Comparison of ENCODE assay signal across 17 cellular contexts in the genomic region with DNA sequence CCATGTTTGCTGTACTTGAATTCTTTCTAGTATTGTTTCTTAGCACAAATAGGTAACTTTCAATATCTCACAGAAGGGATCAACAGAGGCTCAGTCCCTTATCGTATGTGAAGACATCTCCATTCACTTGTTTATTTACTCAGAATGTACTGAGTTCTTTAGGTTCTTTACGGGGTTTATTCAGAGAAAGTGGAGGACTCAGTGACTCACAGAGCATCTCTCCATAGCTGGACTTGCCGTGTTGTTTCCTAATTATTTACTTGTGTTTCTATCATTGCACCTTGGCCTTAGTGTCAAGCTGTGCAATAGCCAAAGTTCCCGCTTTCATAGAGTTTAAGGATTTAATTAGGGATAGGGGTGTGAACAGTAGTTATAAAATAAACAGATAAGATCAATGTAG. TPM values are rescaled to one million over a fixed set of nuclear protein-coding genes. Genes with fewer than 3 reads are reported as not detected.
A peak's percentile ranks its signal among the peaks of the same experiment; 100 is the strongest.
DNase-seq lines count a peak whose midpoint lies in the region; ATAC-seq, FAIRE-seq and TF ChIP-seq lines count a peak whose summit lies in the region.
"Had no signal": no experiment of that assay in that cellular context is flagged by ENCODE, and none has a peak within 500 bp of the region (broad histone marks: within the 10 kb centered on the region; RNA-seq: fewer than 3 reads in every experiment).

No MANE protein-coding gene starts in this region.

- intact Hi-C loops in activated CD4-positive, alpha-beta memory T cell treated with anti-CD3 and anti-CD28 coated beads for 36 hours (cut with micrococcal nuclease), result no loop called here

- H3K36me3 Mint-ChIP-seq in stimulated activated naive CD8-positive, alpha-beta T cell treated with anti-CD3 and anti-CD28 coated beads, Interleukin-15, Interleukin-2, amounts not matched to agents 100 ng/mL and 50 ng/mL, for 24 hours (ENCODE audit: low read depth), result peaks cover 4% of the 10 kb centered on the region
- H3K36me3 Mint-ChIP-seq in activated CD4-positive, alpha-beta memory T cell treated with anti-CD3 and anti-CD28 coated beads for 36 hours, result peaks cover 4% of the 10 kb centered on the region

- DNase-seq in stimulated activated naive CD8-positive, alpha-beta T cell treated with anti-CD3 and anti-CD28 coated beads, Interleukin-15, Interleukin-2, amounts not matched to agents 100 U/mL and 50 U/mL, for 24 hours, result no peak
- DNase-seq in activated CD4-positive, alpha-beta memory T cell treated with anti-CD3 and anti-CD28 coated beads for 36 hours, result no peak
- DNase-seq in epithelial cell of esophagus (ENCODE audit: low read depth), result peak; percentile 17
- no peak for DNase-seq in activated CD4-positive, CD25-positive, alpha-beta regulatory T cell treated with anti-CD3 and anti-CD28 coated beads, Interleukin-2, amount 50 U/mL, for 72 hours
- DNase-seq in NCI-H1417 (lab: John Stamatoyannopoulos, UW), result no peak
- DNase-seq in RCC 7860 (ENCODE audit: low spot score), result no peak
- DNase-seq in NCI-H226, result no peak
- DNase-seq: BE2C; cortex of kidney; heart right ventricle; kidney glomerular epithelial cell; NCI-H2107; NCI-H82; stimulated activated naive B cell treated with anti-CD40 and anti-IgM and Interleukin-4, amounts not matched to agents 10 μg/mL and 1 μg/mL and 100 μg/mL, for 72 hours had no signal

- H3K4me3 Mint-ChIP-seq in stimulated activated naive CD8-positive, alpha-beta T cell treated with anti-CD3 and anti-CD28 coated beads, Interleukin-15, Interleukin-2, amounts not matched to agents 100 ng/mL and 50 ng/mL, for 24 hours, result peak overlapping the region; percentile 67
- H3K4me3 Mint-ChIP-seq in activated CD4-positive, alpha-beta memory T cell treated with anti-CD3 and anti-CD28 coated beads for 36 hours, result no peak overlapping the region
- H3K4me3 Mint-ChIP-seq: stimulated activated naive B cell treated with anti-CD40 and anti-IgM and Interleukin-4, amounts not matched to agents 10 μg/mL and 1 μg/mL and 100 μg/mL, for 72 hours had no signal

- no peaks in the 10 kb centered on the region for H3K9me3 Mint-ChIP-seq in stimulated activated naive CD8-positive, alpha-beta T cell treated with anti-CD3 and anti-CD28 coated beads, Interleukin-15, Interleukin-2, amounts not matched to agents 100 ng/mL and 50 ng/mL, for 24 hours
- no peaks in the 10 kb centered on the region for H3K9me3 Mint-ChIP-seq in activated CD4-positive, alpha-beta memory T cell treated with anti-CD3 and anti-CD28 coated beads for 36 hours

- TF ChIP-seq CTCF in epithelial cell of esophagus (IDR thresholded peaks at IDR 0.05; ENCODE audit: insufficient read depth, low read depth, low read length, missing control alignments), result no peak

- H3K27me3 Mint-ChIP-seq in stimulated activated naive CD8-positive, alpha-beta T cell treated with anti-CD3 and anti-CD28 coated beads, Interleukin-15, Interleukin-2, amounts not matched to agents 100 ng/mL and 50 ng/mL, for 24 hours, result no peaks in the 10 kb centered on the region
- H3K27me3 Mint-ChIP-seq in activated CD4-positive, alpha-beta memory T cell treated with anti-CD3 and anti-CD28 coated beads for 36 hours, result no peaks in the 10 kb centered on the region
- H3K27me3 Mint-ChIP-seq: stimulated activated naive B cell treated with anti-CD40 and anti-IgM and Interleukin-4, amounts not matched to agents 10 μg/mL and 1 μg/mL and 100 μg/mL, for 72 hours had no signal

- H3K4me3 ChIP-seq in epithelial cell of esophagus (ENCODE audit: low read length), result no peak overlapping the region
- H3K4me3 ChIP-seq: esophagus muscularis mucosa, heart right ventricle had no signal

- no peak for ATAC-seq in stimulated activated naive CD8-positive, alpha-beta T cell treated with anti-CD3 and anti-CD28 coated beads, Interleukin-15, Interleukin-2, amounts not matched to agents 100 U/mL and 50 U/mL, for 24 hours
- ATAC-seq: heart right ventricle had no signal

- H3K4me1 Mint-ChIP-seq in stimulated activated naive CD8-positive, alpha-beta T cell treated with anti-CD3 and anti-CD28 coated beads, Interleukin-15, Interleukin-2, amounts not matched to agents 100 ng/mL and 50 ng/mL, for 24 hours (ENCODE audit: low read depth), result peaks cover 87% of the 10 kb centered on the region
- H3K4me1 Mint-ChIP-seq in activated CD4-positive, alpha-beta memory T cell treated with anti-CD3 and anti-CD28 coated beads for 36 hours (ENCODE audit: low read depth), result peaks cover 71% of the 10 kb centered on the region

- CTCF ChIA-PET in activated CD4-positive, alpha-beta memory T cell treated with anti-CD3 and anti-CD28 coated beads for 36 hours (lab: Charles Lee), result interaction anchor here (1.1 to 2.3 kb wide), 3 partner anchors 54 to 63 kb away, joined by 4 to 9 read pairs (median 5); no protein-coding TSS in a partner anchor

- FAIRE-seq in RCC 7860 (lab: Jason Lieb, UNC), result no peak
- FAIRE-seq: H1 had no signal

- peak overlapping the region; percentile 89 for H3K27ac Mint-ChIP-seq in stimulated activated naive CD8-positive, alpha-beta T cell treated with anti-CD3 and anti-CD28 coated beads, Interleukin-15, Interleukin-2, amounts not matched to agents 100 ng/mL and 50 ng/mL, for 24 hours
- peak overlapping the region; percentile 35 for H3K27ac Mint-ChIP-seq in activated CD4-positive, alpha-beta memory T cell treated with anti-CD3 and anti-CD28 coated beads for 36 hours
- H3K27ac Mint-ChIP-seq: stimulated activated naive B cell treated with anti-CD40 and anti-IgM and Interleukin-4, amounts not matched to agents 10 μg/mL and 1 μg/mL and 100 μg/mL, for 72 hours had no signal

- POLR2A ChIA-PET in activated CD4-positive, alpha-beta memory T cell treated with anti-CD3 and anti-CD28 coated beads for 36 hours (lab: Charles Lee), result interaction anchor here (0.6 to 1.1 kb wide), 3 partner anchors 32 to 76 kb away, joined by 3 to 4 read pairs (median 4); no protein-coding TSS in a partner anchor

RNA-seq across cellular contexts. Expression of a gene that starts 57.1 kb away (rescaled TPM):
- 10 to 100 TPM; 97.5 to 98.6 TPM for total RNA-seq in activated CD4-positive, alpha-beta memory T cell treated with anti-CD3 and anti-CD28 coated beads for 36 hours
